Comparison of ENCODE assay signal across 18 cellular contexts in the genomic region with DNA sequence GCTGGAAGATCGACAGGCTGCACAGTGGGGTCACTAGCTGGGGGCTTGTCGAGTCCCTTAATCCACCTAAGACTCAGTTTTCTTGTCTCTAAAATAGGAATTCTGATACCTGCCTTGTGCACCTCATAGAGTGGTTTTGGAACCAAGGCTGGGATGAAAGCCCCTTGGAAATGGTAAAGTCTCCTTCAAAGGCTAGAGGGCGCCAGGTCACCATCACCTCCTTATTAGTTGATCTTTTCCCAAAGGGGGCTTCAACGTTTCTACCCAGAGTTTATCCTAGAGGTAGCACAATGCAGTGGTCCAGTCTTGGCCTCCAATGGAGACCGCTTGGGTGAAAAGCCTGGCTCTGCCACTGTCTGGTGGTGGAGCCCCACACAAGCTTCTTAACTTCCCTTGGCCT.
DNase-seq lines count a peak whose midpoint lies in the region; ATAC-seq, FAIRE-seq and TF ChIP-seq lines count a peak whose summit lies in the region.
"Had no signal": no experiment of that assay in that cellular context is flagged by ENCODE, and none has a peak within 500 bp of the region (broad histone marks: within the 10 kb centered on the region; RNA-seq: fewer than 3 reads in every experiment).

No MANE protein-coding gene starts in this region.

- H3K4me2 ChIP-seq in A549 = no peak overlapping the region
- H3K4me2 ChIP-seq in OCI-LY1 (ENCODE audit: low read length) = no peak overlapping the region

- no peaks in the 10 kb centered on the region for H4K20me1 ChIP-seq in OCI-LY1 (ENCODE audit: insufficient read depth, low read length)

- no peak for FAIRE-seq in A549 (lab: Jason Lieb, UNC)
- FAIRE-seq: HTR-8/SVneo had no signal

- ATAC-seq in A549 = no peak
- ATAC-seq in HG02623 (IDR thresholded peaks at IDR 0.05; ENCODE audit: unreplicated experiment) = no peak
- ATAC-seq: T-cell had no signal

- H3K9me2 ChIP-seq in OCI-LY1 (ENCODE audit: low read depth, low read length) = no peaks in the 10 kb centered on the region

- no peak overlapping the region for H3K4me3 ChIP-seq in A549
- H3K4me3 ChIP-seq in OCI-LY1 (ENCODE audit: low read depth, low read length, poor library complexity, severe bottlenecking) = no peak overlapping the region
- no peak overlapping the region for H3K4me3 ChIP-seq in epithelial cell of proximal tubule (ENCODE audit: low read depth, low read length)
- H3K4me3 ChIP-seq in coronary artery = no peak overlapping the region
- H3K4me3 ChIP-seq: SK-N-MC had no signal

- no peak for TF ChIP-seq POLR2A in A549 (IDR thresholded peaks at IDR 0.05; ENCODE audit: low read length)

- H3K27me3 ChIP-seq in OCI-LY1 (ENCODE audit: insufficient read depth, low read length) = no peaks in the 10 kb centered on the region
- H3K27me3 ChIP-seq: BE2C had no signal

- peak in 1 of 2 experiments; percentile 17; a peak in 1 of 5 replicates for TF ChIP-seq RAD21 in A549 (conservative IDR thresholded peaks at IDR 0.05 in 1 of 2, IDR thresholded peaks at IDR 0.05 in 1 of 2)

- H3K79me2 ChIP-seq in OCI-LY1 (ENCODE audit: insufficient read depth, low read length) = no peaks in the 10 kb centered on the region

- WGBS in A549 (ENCODE audit: missing lambda C conversion rate) = 7% methylated on average over 5 of the region's 5 CpGs

- DNase-seq in A549 (ENCODE audit: low read depth in 1 of 2, low spot score in 1 of 2) (no peak), epithelial cell of proximal tubule (ENCODE audit: low read depth) (no peak), coronary artery (ENCODE audit: low spot score) (no peak), A172 (ENCODE audit: low spot score) (no peak), HT-29 (ENCODE audit: low spot score) (no peak)
- DNase-seq: BE2C; CD4-positive, alpha-beta memory T cell; DND-41; GF-D8; NCI-H1092 treated with DMSO at 0.1 percent for 48 hours; NCI-H1694; NCI-H446 treated with DMSO at 0.1 percent for 48 hours; T-cell had no signal

- H3F3A ChIP-seq in OCI-LY1 (ENCODE audit: insufficient read depth, low read length) = no peaks in the 10 kb centered on the region

- H3K27ac ChIP-seq in A549 (no peak overlapping the region), OCI-LY1 (ENCODE audit: low read depth, low read length, poor library complexity, severe bottlenecking) (no peak overlapping the region), coronary artery (no peak overlapping the region)
- H3K27ac ChIP-seq: SK-N-MC had no signal

- H3K4me1 ChIP-seq in A549 (no peaks in the 10 kb centered on the region), OCI-LY1 (ENCODE audit: insufficient read depth, low read length, severe bottlenecking) (no peaks in the 10 kb centered on the region)
- H3K4me1 ChIP-seq: BE2C had no signal

- CTCF ChIA-PET in A549 (lab: Yijun Ruan, JAX) = interaction anchor here (1.4 to 1.9 kb wide), 3 partner anchors 7 to 208 kb away, joined by 3 to 4 read pairs (median 3); no protein-coding TSS in a partner anchor

- H3K36me3 ChIP-seq in OCI-LY1 (ENCODE audit: insufficient read depth, low read length) = no peaks in the 10 kb centered on the region
- H3K36me3 ChIP-seq: BE2C had no signal

- TF ChIP-seq CTCF in A549 (IDR thresholded peaks at IDR 0.05) = 0 out of 3 replicates have a peak, but pooled peaks have one; percentile 12
- TF ChIP-seq CTCF in GM12872 (IDR thresholded peaks at IDR 0.05; ENCODE audit: insufficient read depth, low read depth, low read length) = 0 out of 3 replicates have a peak, but pooled peaks have one; percentile 3
- peak; percentile 12; the same call in 1 of the 2 replicates for TF ChIP-seq CTCF in OCI-LY1 (IDR thresholded peaks at IDR 0.05; ENCODE audit: low read length)
- peak; percentile 14 for TF ChIP-seq CTCF in epithelial cell of proximal tubule (conservative IDR thresholded peaks at IDR 0.05; ENCODE audit: low read depth, low read length)
- TF ChIP-seq CTCF in coronary artery (IDR thresholded peaks at IDR 0.05) = no peak

- H3K9me3 ChIP-seq in A549 (no peaks in the 10 kb centered on the region), OCI-LY1 (ENCODE audit: low read length) (no peaks in the 10 kb centered on the region)
- H3K9me3 ChIP-seq: BE2C had no signal

- no peak overlapping the region for H2AFZ ChIP-seq in OCI-LY1 (ENCODE audit: low read length)

- no peak overlapping the region for H3K9ac ChIP-seq in OCI-LY1 (ENCODE audit: low read length)

- no peak for TF ChIP-seq EP300 in A549 (IDR thresholded peaks at IDR 0.05)

- POLR2A ChIA-PET in A549 (lab: Yijun Ruan, JAX) = no interaction called here

TF ChIP-seq in A549, 52 proteins besides CTCF, POLR2A, EP300 and RAD21:
- TF ChIP-seq FOXS1 (CRISPR knock-in tag; IDR thresholded peaks at IDR 0.05) (no peak), MAFK (IDR thresholded peaks at IDR 0.05; ENCODE audit: partially characterized antibody) (no peak), REST (IDR thresholded peaks at IDR 0.05) (no peak), NPAS2 (CRISPR knock-in tag; IDR thresholded peaks at IDR 0.05; ENCODE audit: borderline replicate concordance) (no peak), ZC3H11A (IDR thresholded peaks at IDR 0.05) (no peak), PHF8 (IDR thresholded peaks at IDR 0.05; ENCODE audit: borderline replicate concordance, low read depth) (no peak), ZFP36 (IDR thresholded peaks at IDR 0.05; ENCODE audit: borderline replicate concordance, partially characterized antibody) (no peak), JUN (IDR thresholded peaks at IDR 0.05) (no peak), HOXA7 (CRISPR knock-in tag; IDR thresholded peaks at IDR 0.05) (no peak), EHF (CRISPR knock-in tag; IDR thresholded peaks at IDR 0.05) (no peak), RNF2 (IDR thresholded peaks at IDR 0.05; ENCODE audit: borderline replicate concordance, low read depth) (no peak), TP53 (CRISPR knock-in tag; IDR thresholded peaks at IDR 0.05) (no peak), ESRRA (IDR thresholded peaks at IDR 0.05; ENCODE audit: borderline replicate concordance, low read length) (no peak)
- TF ChIP-seq, protein P1, sequence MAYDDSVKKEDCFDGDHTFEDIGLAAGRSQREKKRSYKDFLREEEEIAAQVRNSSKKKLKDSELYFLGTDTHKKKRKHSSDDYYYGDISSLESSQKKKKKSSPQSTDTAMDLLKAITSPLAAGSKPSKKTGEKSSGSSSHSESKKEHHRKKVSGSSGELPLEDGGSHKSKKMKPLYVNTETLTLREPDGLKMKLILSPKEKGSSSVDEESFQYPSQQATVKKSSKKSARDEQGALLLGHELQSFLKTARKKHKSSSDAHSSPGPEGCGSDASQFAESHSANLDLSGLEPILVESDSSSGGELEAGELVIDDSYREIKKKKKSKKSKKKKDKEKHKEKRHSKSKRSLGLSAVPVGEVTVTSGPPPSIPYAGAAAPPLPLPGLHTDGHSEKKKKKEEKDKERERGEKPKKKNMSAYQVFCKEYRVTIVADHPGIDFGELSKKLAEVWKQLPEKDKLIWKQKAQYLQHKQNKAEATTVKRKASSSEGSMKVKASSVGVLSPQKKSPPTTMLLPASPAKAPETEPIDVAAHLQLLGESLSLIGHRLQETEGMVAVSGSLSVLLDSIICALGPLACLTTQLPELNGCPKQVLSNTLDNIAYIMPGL (CRISPR knock-in tag; IDR thresholded peaks at IDR 0.05; ENCODE audit: borderline replicate concordance) = no peak
